In genomic region chr17:48973806-48974205, GRCh38 we compare ENCODE assay signal across 23 cellular contexts. TPM values are rescaled to one million over a fixed set of nuclear protein-coding genes. Genes with fewer than 3 reads are reported as not detected.
DNase-seq lines count a peak whose midpoint lies in the region; ATAC-seq, FAIRE-seq and TF ChIP-seq lines count a peak whose summit lies in the region.
"Had no signal": no experiment of that assay in that cellular context is flagged by ENCODE, and none has a peak within 500 bp of the region (broad histone marks: within the 10 kb centered on the region; RNA-seq: fewer than 3 reads in every experiment).

No MANE protein-coding gene starts in this region.

- H3K27me3 Mint-ChIP-seq in activated naive CD4-positive, alpha-beta T cell treated with anti-CD3 and anti-CD28 coated beads for 36 hours (ENCODE audit: low read depth) = peaks cover 34% of the 10 kb centered on the region

- WGBS in HepG2 (ENCODE audit: low lambda C conversion rate) = 75% methylated on average over 3 of the region's 3 CpGs
- WGBS in right lobe of liver (ENCODE audit: insufficient coverage, low coverage, low lambda C conversion rate, missing lambda C conversion rate) = 44% methylated on average over 3 of the region's 3 CpGs
- no CpG with 5 or more reads among the region's 3 CpGs for WGBS in mesodermal cell (ENCODE audit: insufficient coverage in 2 of 2), 2 experiments

- intact Hi-C loops in HepG2 (cut with micrococcal nuclease; ENCODE audit: unreplicated experiment) = no loop called here
- intact Hi-C loops in right lobe of liver (cut with DNase I) = loop anchor here in 1 of 2 donors (10.0 kb wide), 1 partner anchor 59 kb away; no protein-coding TSS in a partner anchor
- intact Hi-C loops in activated naive CD4-positive, alpha-beta T cell treated with anti-CD3 and anti-CD28 coated beads for 36 hours (cut with micrococcal nuclease) = no loop called here

- no peaks in the 10 kb centered on the region for H3K36me3 Mint-ChIP-seq in activated naive CD4-positive, alpha-beta T cell treated with anti-CD3 and anti-CD28 coated beads for 36 hours (ENCODE audit: low read depth)
- H3K36me3 Mint-ChIP-seq: CD4-positive, alpha-beta memory T cell; IgD-negative memory B cell had no signal

- BruUV-seq in HepG2 (replicated peaks; lab: Mats Ljungman, UMichigan) = no TSS peak

- no peaks in the 10 kb centered on the region for H3K9me3 Mint-ChIP-seq in activated naive CD4-positive, alpha-beta T cell treated with anti-CD3 and anti-CD28 coated beads for 36 hours
- H3K9me3 Mint-ChIP-seq: CD4-positive, alpha-beta memory T cell; IgD-negative memory B cell had no signal

- H3K9me3 ChIP-seq in HepG2 (ENCODE audit: low read length) (no peaks in the 10 kb centered on the region), right lobe of liver (no peaks in the 10 kb centered on the region), WERI-Rb-1 (ENCODE audit: severe bottlenecking) (peaks cover 3% of the 10 kb centered on the region), mesodermal cell (ENCODE audit: control insufficient read depth, low read length) (no peaks in the 10 kb centered on the region)
- H3K9me3 ChIP-seq: SJCRH30 had no signal

- no peak overlapping the region for H3K27ac Mint-ChIP-seq in activated naive CD4-positive, alpha-beta T cell treated with anti-CD3 and anti-CD28 coated beads for 36 hours
- H3K27ac Mint-ChIP-seq: CD4-positive, alpha-beta memory T cell; IgD-negative memory B cell had no signal

- CTCF ChIA-PET in HepG2 (lab: Yijun Ruan, JAX; ENCODE audit: low intra/inter-chr PET ratio, low total read pairs) = no interaction called here
- CTCF ChIA-PET in activated naive CD4-positive, alpha-beta T cell treated with anti-CD3 and anti-CD28 coated beads for 36 hours (lab: Charles Lee) = no interaction called here

- H3K36me3 ChIP-seq in HepG2 (replicated peaks in 1 of 2; ENCODE audit: control insufficient read depth in 1 of 2, insufficient read depth in 2 of 2, low read length in 2 of 2) (no peaks in the 10 kb centered on the region), right lobe of liver (no peaks in the 10 kb centered on the region), WERI-Rb-1 (no peaks in the 10 kb centered on the region), mesodermal cell (ENCODE audit: control insufficient read depth, insufficient read depth, low read length) (no peaks in the 10 kb centered on the region)
- H3K36me3 ChIP-seq: SJCRH30 had no signal

- no peaks in the 10 kb centered on the region for H4K20me1 ChIP-seq in HepG2 (ENCODE audit: insufficient read depth, low read length)

- H3K4me3 ChIP-seq in HepG2 (replicated peaks in 1 of 3; ENCODE audit: insufficient read depth in 1 of 3, low read depth in 2 of 3, low read length in 3 of 3) (no peak overlapping the region), right lobe of liver (no peak overlapping the region), WERI-Rb-1 (ENCODE audit: low read depth, low read length) (no peak overlapping the region), mesodermal cell (ENCODE audit: extremely low read depth, insufficient read depth, low read length, poor library complexity, severe bottlenecking) (no peak overlapping the region)
- H3K4me3 ChIP-seq: SJCRH30 had no signal

- ATAC-seq in HepG2 (no peak), right lobe of liver (no peak)

- peaks cover 46% of the 10 kb centered on the region for H3K4me1 ChIP-seq in HepG2 (ENCODE audit: insufficient read depth, low read length)
- no peaks in the 10 kb centered on the region for H3K4me1 ChIP-seq in right lobe of liver
- peaks cover 42% of the 10 kb centered on the region for H3K4me1 ChIP-seq in mesodermal cell (ENCODE audit: control insufficient read depth, insufficient read depth, low read length, poor library complexity, severe bottlenecking)

- TF ChIP-seq CTCF in HepG2 (CRISPR knock-in tag; IDR thresholded peaks at IDR 0.05) (no peak), right lobe of liver (IDR thresholded peaks at IDR 0.05) (no peak), WERI-Rb-1 (IDR thresholded peaks at IDR 0.05; ENCODE audit: low read depth, low read length) (no peak)

- H3K4me1 Mint-ChIP-seq in activated naive CD4-positive, alpha-beta T cell treated with anti-CD3 and anti-CD28 coated beads for 36 hours (ENCODE audit: low read depth) = no peaks in the 10 kb centered on the region
- H3K4me1 Mint-ChIP-seq: CD4-positive, alpha-beta memory T cell; IgD-negative memory B cell had no signal

- no peaks in the 10 kb centered on the region for H3K79me2 ChIP-seq in HepG2 (ENCODE audit: insufficient read depth, low read length)

- TF ChIP-seq POLR2A in HepG2 (IDR thresholded peaks at IDR 0.05; ENCODE audit: insufficient read depth in 1 of 2, low read depth in 2 of 2, low read length in 2 of 2) (no peak), right lobe of liver (IDR thresholded peaks at IDR 0.05) (no peak)

- 0 out of 2 replicates have a peak overlapping the region, but pooled peaks have one; percentile 9 for H3K4me2 ChIP-seq in HepG2 (ENCODE audit: low read depth, low read length)

- H3K4me3 Mint-ChIP-seq in activated naive CD4-positive, alpha-beta T cell treated with anti-CD3 and anti-CD28 coated beads for 36 hours = no peak overlapping the region
- H3K4me3 Mint-ChIP-seq: IgD-negative memory B cell had no signal

- DNase-seq in HepG2 (ENCODE audit: low spot score) (no peak), right lobe of liver (no peak), WERI-Rb-1 (peak; percentile 94), T1000 (lab: John Stamatoyannopoulos, UW) (no peak), NCI-H1930 (lab: John Stamatoyannopoulos, UW) (no peak)
- DNase-seq in activated effector memory CD4-positive, alpha-beta T cell treated with anti-CD3 and anti-CD28 coated beads, Interleukin-2, amount 50 U/mL, for 16 hours = no peak
- no peak for DNase-seq in activated naive CD4-positive, alpha-beta T cell treated with anti-CD3 and anti-CD28 coated beads for 36 hours
- DNase-seq: CD4-positive, alpha-beta memory T cell; GF-D8; NCI-H1105; NCI-H1694; NCI-H526 treated with DMSO at 0.1 percent for 48 hours; NK-92 treated with Interleukin-12 subunit alpha and Interleukin-12 subunit beta, amount 100 ng/mL, for 24 hours; RPMI8226; SJCRH30 had no signal

- H3K9ac ChIP-seq in HepG2 (ENCODE audit: insufficient read depth, low read depth, low read length) = no peak overlapping the region

- no peak overlapping the region for H2AFZ ChIP-seq in HepG2 (ENCODE audit: low read length)

- POLR2A ChIA-PET in HepG2 (lab: Yijun Ruan, JAX) = interaction anchor here (0.9 to 7.4 kb wide), 8 partner anchors 11 to 81 kb away, joined by 3 to 268 read pairs (median 28); partner anchors contain the start of genes ATP5MC1, IGF2BP1 and SNF8

- no peak for TF ChIP-seq EP300 in HepG2 (IDR thresholded peaks at IDR 0.05; ENCODE audit: low read depth in 2 of 2, low read length in 2 of 2)
- TF ChIP-seq EP300 in HepG2 (CRISPR knock-in tag; IDR thresholded peaks at IDR 0.05; ENCODE audit: borderline replicate concordance) = no peak

- no peaks in the 10 kb centered on the region for H3K27me3 ChIP-seq in HepG2 (ENCODE audit: control insufficient read depth in 1 of 2, insufficient read depth in 2 of 2, low read length in 2 of 2)
- no peaks in the 10 kb centered on the region for H3K27me3 ChIP-seq in right lobe of liver
- H3K27me3 ChIP-seq in WERI-Rb-1 (ENCODE audit: insufficient read depth, low read depth, severe bottlenecking) = no peaks in the 10 kb centered on the region
- H3K27me3 ChIP-seq: SJCRH30 had no signal

- in situ Hi-C loops in HepG2 (cut with HindIII; ENCODE audit: extremely low pct_ligation_motif_present, low pct_unique_long_range_greater_than_20kb) = no loop called here

- H3K27ac ChIP-seq in HepG2 (ENCODE audit: extremely low read length, insufficient read depth, low read length) (no peak overlapping the region), right lobe of liver (no peak overlapping the region), WERI-Rb-1 (peak overlapping the region; percentile 94), mesodermal cell (ENCODE audit: low read depth, low read length, severe bottlenecking) (peak overlapping the region; percentile 98)
- H3K27ac ChIP-seq: 22Rv1, SJCRH30 had no signal

- TF ChIP-seq RAD21 in HepG2 (CRISPR knock-in tag; IDR thresholded peaks at IDR 0.05) = no peak

- no peak for FAIRE-seq in HepG2 (lab: Jason Lieb, UNC)
- FAIRE-seq: GM12891 had no signal

RNA-seq across cellular contexts. Expression of gene GIP, which starts 5.4 kb away (rescaled TPM):
- total RNA-seq in HepG2 (2016; rRNA removed; fragmentation: Illumina TruSeq; extraction: Trizol) (0.73 TPM in 1 of 2 replicates, not detected in the other), right lobe of liver (not detected)
- total RNA-seq in HepG2 (2016; cell fraction: cytosol; rRNA removed; fragmentation: Illumina TruSeq; extraction: Trizol; ENCODE audit: low read depth) = 0.71 and 1.1 TPM in 2 replicates
- total RNA-seq in HepG2 (2016; cell fraction: insoluble cytoplasmic fraction; rRNA removed; fragmentation: Illumina TruSeq; extraction: Trizol) = 0.39 and 0.52 TPM in 2 replicates
- 0.38 and 0.46 TPM in 2 replicates for total RNA-seq in HepG2 (2016; cell fraction: membrane; rRNA removed; fragmentation: Illumina TruSeq; extraction: Trizol)
- total RNA-seq in HepG2 (2016; cell fraction: nucleus; rRNA removed; fragmentation: Illumina TruSeq; extraction: Trizol) = not detected in 2 replicates
- polyA plus RNA-seq in HepG2 (2011; rRNA removed) = 0.55 and 0.70 TPM in 2 replicates
- polyA plus RNA-seq in HepG2 (2011; cell fraction: cytosol; rRNA removed) = 0.20 TPM in 1 of 2 replicates, not detected in the other
- not detected in 2 replicates for polyA plus RNA-seq in HepG2 (2011; cell fraction: nucleus; rRNA removed)
- polyA plus RNA-seq in HepG2 (2012) = 0.56 TPM in 1 of 2 replicates, not detected in the other
- 1.2 and 2.0 TPM in 2 replicates for polyA plus RNA-seq in HepG2 (2016; cell fraction: cytosol; fragmentation: Illumina TruSeq; extraction: Trizol; ENCODE audit: low read depth)
- polyA plus RNA-seq in HepG2 (2016; cell fraction: insoluble cytoplasmic fraction; fragmentation: Illumina TruSeq; extraction: Trizol; ENCODE audit: low read depth) = 0.86 TPM in 1 of 2 replicates, not detected in the other
- 0.58 and 0.61 TPM in 2 replicates for polyA plus RNA-seq in HepG2 (2016; cell fraction: membrane; fragmentation: Illumina TruSeq; extraction: Trizol; ENCODE audit: low read depth)
- not detected in 2 replicates for polyA plus RNA-seq in HepG2 (2016; cell fraction: nucleus; fragmentation: Illumina TruSeq; extraction: Trizol; ENCODE audit: insufficient read depth, low read depth)
- not detected in 2 replicates for polyA minus RNA-seq in HepG2 (2011; rRNA and poly(A)+ RNA removed; ENCODE audit: low replicate concordance)
- polyA minus RNA-seq in HepG2 (2011; cell fraction: cytosol; rRNA and poly(A)+ RNA removed) = not detected in 2 replicates
- polyA minus RNA-seq in HepG2 (2011; cell fraction: nucleus; rRNA and poly(A)+ RNA removed) = not detected in 2 replicates
- 0.77 TPM for polyA plus RNA-seq in mesodermal cell (2013, experiment 1 of 2)
- 1.3 TPM for polyA plus RNA-seq in mesodermal cell (2013, experiment 2 of 2)
- total RNA-seq in activated naive CD4-positive, alpha-beta T cell treated with anti-CD3 and anti-CD28 coated beads for 36 hours = not detected
- total RNA-seq: CD4-positive, alpha-beta memory T cell; H4; HT-29; LHCN-M2; OCI-LY7 had no signal
- polyA plus RNA-seq: CD4-positive, alpha-beta memory T cell; IgD-negative memory B cell had no signal

RNA-seq across cellular contexts. Expression of gene IGF2BP1, which starts 23.4 kb away (rescaled TPM):
- 75.1 and 116 TPM in 2 replicates for total RNA-seq in HepG2 (2016; rRNA removed; fragmentation: Illumina TruSeq; extraction: Trizol)
- total RNA-seq in HepG2 (2016; cell fraction: cytosol; rRNA removed; fragmentation: Illumina TruSeq; extraction: Trizol; ENCODE audit: low read depth) = 9.9 and 10.7 TPM in 2 replicates
- 72.3 and 98.1 TPM in 2 replicates for total RNA-seq in HepG2 (2016; cell fraction: insoluble cytoplasmic fraction; rRNA removed; fragmentation: Illumina TruSeq; extraction: Trizol)
- 48.4 and 51.3 TPM in 2 replicates for total RNA-seq in HepG2 (2016; cell fraction: membrane; rRNA removed; fragmentation: Illumina TruSeq; extraction: Trizol)
- 85.9 and 101 TPM in 2 replicates for total RNA-seq in HepG2 (2016; cell fraction: nucleus; rRNA removed; fragmentation: Illumina TruSeq; extraction: Trizol)
- polyA plus RNA-seq in HepG2 (2011; rRNA removed) = 29.0 and 29.7 TPM in 2 replicates
- 20.8 and 22.5 TPM in 2 replicates for polyA plus RNA-seq in HepG2 (2011; cell fraction: cytosol; rRNA removed)
- 55.5 and 77.0 TPM in 2 replicates for polyA plus RNA-seq in HepG2 (2011; cell fraction: nucleus; rRNA removed)
- polyA plus RNA-seq in HepG2 (2012) = 38.7 and 44.9 TPM in 2 replicates
- 5.3 and 5.9 TPM in 2 replicates for polyA plus RNA-seq in HepG2 (2016; cell fraction: cytosol; fragmentation: Illumina TruSeq; extraction: Trizol; ENCODE audit: low read depth)
- polyA plus RNA-seq in HepG2 (2016; cell fraction: insoluble cytoplasmic fraction; fragmentation: Illumina TruSeq; extraction: Trizol; ENCODE audit: low read depth) = 74.2 and 94.4 TPM in 2 replicates
- polyA plus RNA-seq in HepG2 (2016; cell fraction: membrane; fragmentation: Illumina TruSeq; extraction: Trizol; ENCODE audit: low read depth) = 16.6 and 19.1 TPM in 2 replicates
- polyA plus RNA-seq in HepG2 (2016; cell fraction: nucleus; fragmentation: Illumina TruSeq; extraction: Trizol; ENCODE audit: insufficient read depth, low read depth) = 92.5 and 99.5 TPM in 2 replicates
- polyA minus RNA-seq in HepG2 (2011; rRNA and poly(A)+ RNA removed; ENCODE audit: low replicate concordance) = 12.9 and 68.2 TPM in 2 replicates
- polyA minus RNA-seq in HepG2 (2011; cell fraction: cytosol; rRNA and poly(A)+ RNA removed) = 68.9 and 72.7 TPM in 2 replicates
- polyA minus RNA-seq in HepG2 (2011; cell fraction: nucleus; rRNA and poly(A)+ RNA removed) = 66.3 and 72.9 TPM in 2 replicates
- under 1 TPM in 1 of 6 experiments, not detected in 5; 0.56 TPM for total RNA-seq in right lobe of liver
- 132 TPM for polyA plus RNA-seq in mesodermal cell (2013, experiment 1 of 2)
- 126 TPM for polyA plus RNA-seq in mesodermal cell (2013, experiment 2 of 2)
- under 1 TPM; 0.57 to 0.60 TPM for total RNA-seq in activated naive CD4-positive, alpha-beta T cell treated with anti-CD3 and anti-CD28 coated beads for 36 hours
- total RNA-seq: CD4-positive, alpha-beta memory T cell; HT-29 had no signal
- polyA plus RNA-seq: CD4-positive, alpha-beta memory T cell; IgD-negative memory B cell had no signal

RNA-seq across cellular contexts. Expression of gene SNF8, which starts 29.2 kb away (rescaled TPM):
- 152 and 153 TPM in 2 replicates for total RNA-seq in HepG2 (2016; rRNA removed; fragmentation: Illumina TruSeq; extraction: Trizol)
- total RNA-seq in HepG2 (2016; cell fraction: cytosol; rRNA removed; fragmentation: Illumina TruSeq; extraction: Trizol; ENCODE audit: low read depth) = 379 and 415 TPM in 2 replicates
- 132 and 156 TPM in 2 replicates for total RNA-seq in HepG2 (2016; cell fraction: insoluble cytoplasmic fraction; rRNA removed; fragmentation: Illumina TruSeq; extraction: Trizol)
- 389 and 390 TPM in 2 replicates for total RNA-seq in HepG2 (2016; cell fraction: membrane; rRNA removed; fragmentation: Illumina TruSeq; extraction: Trizol)
- 78.5 and 80.0 TPM in 2 replicates for total RNA-seq in HepG2 (2016; cell fraction: nucleus; rRNA removed; fragmentation: Illumina TruSeq; extraction: Trizol)
- 98.6 and 114 TPM in 2 replicates for polyA plus RNA-seq in HepG2 (2011; rRNA removed)
- 124 and 143 TPM in 2 replicates for polyA plus RNA-seq in HepG2 (2011; cell fraction: cytosol; rRNA removed)
- 64.9 and 71.3 TPM in 2 replicates for polyA plus RNA-seq in HepG2 (2011; cell fraction: nucleus; rRNA removed)
- polyA plus RNA-seq in HepG2 (2012) = 70.9 and 75.1 TPM in 2 replicates
- polyA plus RNA-seq in HepG2 (2016; cell fraction: cytosol; fragmentation: Illumina TruSeq; extraction: Trizol; ENCODE audit: low read depth) = 660 and 736 TPM in 2 replicates
- 201 and 220 TPM in 2 replicates for polyA plus RNA-seq in HepG2 (2016; cell fraction: insoluble cytoplasmic fraction; fragmentation: Illumina TruSeq; extraction: Trizol; ENCODE audit: low read depth)
- polyA plus RNA-seq in HepG2 (2016; cell fraction: membrane; fragmentation: Illumina TruSeq; extraction: Trizol; ENCODE audit: low read depth) = 492 and 571 TPM in 2 replicates
- polyA plus RNA-seq in HepG2 (2016; cell fraction: nucleus; fragmentation: Illumina TruSeq; extraction: Trizol; ENCODE audit: insufficient read depth, low read depth) = 195 and 196 TPM in 2 replicates
- polyA minus RNA-seq in HepG2 (2011; rRNA and poly(A)+ RNA removed; ENCODE audit: low replicate concordance) = 77.3 and 128 TPM in 2 replicates
- polyA minus RNA-seq in HepG2 (2011; cell fraction: cytosol; rRNA and poly(A)+ RNA removed) = 24.9 and 39.6 TPM in 2 replicates
- 26.7 and 37.0 TPM in 2 replicates for polyA minus RNA-seq in HepG2 (2011; cell fraction: nucleus; rRNA and poly(A)+ RNA removed)
- total RNA-seq in right lobe of liver = 10 to 100 TPM; 35.8 to 62.9 (median 47.5) TPM
- 163 TPM for polyA plus RNA-seq in mesodermal cell (2013, experiment 1 of 2)
- 133 TPM for polyA plus RNA-seq in mesodermal cell (2013, experiment 2 of 2)
- total RNA-seq in activated naive CD4-positive, alpha-beta T cell treated with anti-CD3 and anti-CD28 coated beads for 36 hours = 10 to 100 TPM; 90.3 to 96.3 TPM

Comparison
In these comparisons a context has a peak if more than half of its experiments do, and no peak if none do; other contexts are left out.
1. RNA of gene IGF2BP1, which starts 23.4 kb away (total RNA-seq): 9.9 to 116 TPM in HepG2; 0.57 to 0.60 TPM in activated naive CD4-positive, alpha-beta T cell treated with anti-CD3 and anti-CD28 coated beads for 36 hours and 0.56 TPM in right lobe of liver; every median in the first group is over 4 times any median in the second.
2. H3K27ac ChIP-seq: peak in WERI-Rb-1 (single experiment) and mesodermal cell (single experiment); none in HepG2 (single experiment) and right lobe of liver (0 of 3).